ENCODE assay signal across 20 cellular contexts in genomic region chr4:75051431-75051830, GRCh38.
DNase-seq lines count a peak whose midpoint lies in the region; ATAC-seq and TF ChIP-seq lines count a peak whose summit lies in the region.
"Had no signal": no experiment of that assay in that cellular context is flagged by ENCODE, and none has a peak within 500 bp of the region (broad histone marks: within the 10 kb centered on the region; RNA-seq: fewer than 3 reads in every experiment).

No MANE protein-coding gene starts in this region.

- H3K4me1 Mint-ChIP-seq in memory B cell: peaks cover 6% of the 10 kb centered on the region

- DNase-seq in Right ventricle myocardium inferior (ENCODE audit: missing footprints) (no peak), right atrium auricular region (ENCODE audit: low spot score) (no peak), heart left ventricle (no peak), cardiac septum (ENCODE audit: low spot score) (no peak), left ventricle myocardium superior (no peak), memory B cell (ENCODE audit: low spot score in 2 of 2) (no peak), WERI-Rb-1 (no peak)
- DNase-seq: AML-193; Caco-2; Calu3; CD4-positive, alpha-beta T cell; CD8-positive, alpha-beta T cell; DMS79 treated with DMSO at 0.1 percent for 48 hours; GF-D8 had no signal

- no peak for TF ChIP-seq CTCF in right atrium auricular region (IDR thresholded peaks at IDR 0.05)
- TF ChIP-seq CTCF in heart left ventricle (IDR thresholded peaks at IDR 0.05): no peak
- no peak for TF ChIP-seq CTCF in WERI-Rb-1 (IDR thresholded peaks at IDR 0.05; ENCODE audit: low read depth, low read length)

- TF ChIP-seq POLR2A in heart left ventricle (IDR thresholded peaks at IDR 0.05): no peak

- H3K27me3 Mint-ChIP-seq in memory B cell: no peaks in the 10 kb centered on the region
- H3K27me3 Mint-ChIP-seq: B cell; CD4-positive, alpha-beta T cell had no signal

- H3K27ac ChIP-seq in right atrium auricular region: no peak overlapping the region
- H3K27ac ChIP-seq in heart left ventricle: no peak overlapping the region
- no peak overlapping the region for H3K27ac ChIP-seq in WERI-Rb-1
- H3K27ac ChIP-seq: 22Rv1; A549; BLaER1 treated with 17β-estradiol and CSF1 and Interleukin-3, amounts not matched to agents 10 nM and 100 nM; C4-2B had no signal

- H3K36me3 Mint-ChIP-seq in memory B cell: peaks cover 6% of the 10 kb centered on the region
- H3K36me3 Mint-ChIP-seq: CD8-positive, alpha-beta T cell had no signal

- H3K9me3 ChIP-seq in right atrium auricular region (no peaks in the 10 kb centered on the region), heart left ventricle (no peaks in the 10 kb centered on the region), WERI-Rb-1 (ENCODE audit: severe bottlenecking) (no peaks in the 10 kb centered on the region)
- H3K9me3 ChIP-seq: A549; BLaER1 treated with 17β-estradiol and CSF1 and Interleukin-3, amounts not matched to agents 10 nM and 100 nM; Caco-2 had no signal

- H3K27me3 ChIP-seq in right atrium auricular region (no peaks in the 10 kb centered on the region), heart left ventricle (no peaks in the 10 kb centered on the region), WERI-Rb-1 (ENCODE audit: insufficient read depth, low read depth, severe bottlenecking) (no peaks in the 10 kb centered on the region)
- H3K27me3 ChIP-seq: BLaER1 treated with 17β-estradiol and CSF1 and Interleukin-3, amounts not matched to agents 10 nM and 100 nM had no signal

- H3K4me3 Mint-ChIP-seq in memory B cell: no peak overlapping the region
- H3K4me3 Mint-ChIP-seq: B cell; CD4-positive, alpha-beta T cell; CD8-positive, alpha-beta T cell had no signal

- no peaks in the 10 kb centered on the region for H3K9me3 Mint-ChIP-seq in memory B cell
- H3K9me3 Mint-ChIP-seq: CD4-positive, alpha-beta T cell; CD8-positive, alpha-beta T cell had no signal

- peak overlapping the region; percentile 58 for H3K27ac Mint-ChIP-seq in memory B cell
- H3K27ac Mint-ChIP-seq: B cell; CD4-positive, alpha-beta T cell; CD8-positive, alpha-beta T cell had no signal

- intact Hi-C loops in Right ventricle myocardium inferior (cut with DNase I): no loop called here
- intact Hi-C loops in heart left ventricle (cut with DNase I): loop anchor here in 4 of 10 donors (5.0 to 10.0 kb wide), 2 partner anchors 74 to 117 kb away; partner anchors contain the start of gene PARM1 (in 3 of the 4)
- intact Hi-C loops in cardiac septum (cut with DNase I): no loop called here
- intact Hi-C loops in left ventricle myocardium superior (cut with micrococcal nuclease): no loop called here

- no peaks in the 10 kb centered on the region for H3K36me3 ChIP-seq in right atrium auricular region
- H3K36me3 ChIP-seq in heart left ventricle: peaks cover 0 to 12% (median 0%) of the 10 kb centered on the region in 9 donors
- H3K36me3 ChIP-seq in WERI-Rb-1: no peaks in the 10 kb centered on the region
- H3K36me3 ChIP-seq: BLaER1 treated with 17β-estradiol and CSF1 and Interleukin-3, amounts not matched to agents 10 nM and 100 nM had no signal

- peaks cover 0 to 18% of the 10 kb centered on the region in 2 donors for H3K4me1 ChIP-seq in right atrium auricular region
- peaks cover 0 to 10% (median 0%) of the 10 kb centered on the region in 12 donors for H3K4me1 ChIP-seq in heart left ventricle
- H3K4me1 ChIP-seq: A549, Caco-2 had no signal

- H3K4me3 ChIP-seq in right atrium auricular region: no peak overlapping the region
- H3K4me3 ChIP-seq in heart left ventricle: no peak overlapping the region
- no peak overlapping the region for H3K4me3 ChIP-seq in WERI-Rb-1 (ENCODE audit: low read depth, low read length)
- H3K4me3 ChIP-seq: A549; BLaER1 treated with 17β-estradiol and CSF1 and Interleukin-3, amounts not matched to agents 10 nM and 100 nM had no signal

- 80 to 92% (median 87%) methylated on average over 1 of the region's 1 CpG for WGBS in heart left ventricle, 4 donors

- ATAC-seq in Right ventricle myocardium inferior (peak; percentile 51), heart left ventricle (peak in 3 of 4 donors; percentile 38 to 69 (median 68)), left ventricle myocardium superior (peak; percentile 79), memory B cell (ENCODE audit: low read depth) (no peak), GM21423 (IDR thresholded peaks at IDR 0.05; ENCODE audit: unreplicated experiment) (no peak)
- ATAC-seq: A549; CD8-positive, alpha-beta T cell had no signal

Comparison
In these comparisons a context has a peak if more than half of its experiments do, and no peak if none do; other contexts are left out.
1. ATAC-seq: peak in Right ventricle myocardium inferior (single experiment), heart left ventricle (3 of 4) and left ventricle myocardium superior (single experiment); none in memory B cell (single experiment) and GM21423 (single experiment).